In the genomic region with DNA sequence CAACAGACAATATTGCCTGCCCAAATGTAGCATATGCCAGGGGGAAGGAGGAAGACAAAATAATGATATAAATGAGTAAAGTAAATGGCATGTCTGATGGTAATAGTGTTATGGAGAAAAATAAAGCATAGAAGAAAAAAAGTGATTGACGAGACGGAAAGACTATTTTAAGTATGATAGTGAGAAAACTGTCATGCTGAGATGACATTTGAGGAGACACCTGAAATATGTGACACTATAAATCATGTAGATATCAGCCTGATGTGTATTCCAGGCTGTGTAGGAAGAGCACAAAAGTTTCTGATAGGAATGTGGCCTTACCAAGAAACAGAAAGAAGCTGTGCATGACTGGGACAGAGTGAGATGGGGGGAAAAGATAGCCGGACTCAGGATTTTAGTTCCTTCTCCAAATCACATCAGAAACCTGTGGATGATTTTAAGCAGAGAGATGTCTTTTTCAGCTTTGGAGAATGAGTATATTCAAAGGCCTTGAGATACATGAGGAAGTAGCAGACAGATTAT, we compare ENCODE assay signal across 28 cellular contexts.
A peak's percentile ranks its signal among the peaks of the same experiment; 100 is the strongest.
DNase-seq lines count a peak whose midpoint lies in the region; ATAC-seq and TF ChIP-seq lines count a peak whose summit lies in the region.
"Had no signal": no experiment of that assay in that cellular context is flagged by ENCODE, and none has a peak within 500 bp of the region (broad histone marks: within the 10 kb centered on the region; RNA-seq: fewer than 3 reads in every experiment).

No MANE protein-coding gene starts in this region.

- no peaks in the 10 kb centered on the region for H3K36me3 Mint-ChIP-seq in HFFc6 (ENCODE audit: low read depth)
- H3K36me3 Mint-ChIP-seq: activated naive CD4-positive, alpha-beta T cell treated with anti-CD3 and anti-CD28 coated beads, Interleukin-2, amount 50 U/mL, for 24 hours; CD8-positive, alpha-beta T cell; stimulated activated memory B cell treated with anti-CD40 and anti-IgM and Interleukin-4, amounts not matched to agents 10 μg/mL and 1 μg/mL and 100 μg/mL, for 72 hours had no signal

- 39 to 63% (median 48%) methylated on average over 3 of the region's 3 CpGs for whole genome bisulfite sequencing in heart left ventricle, 4 donors

- H3K4me3 Mint-ChIP-seq in HFFc6: peak overlapping the region; percentile 55
- H3K4me3 Mint-ChIP-seq: activated naive CD4-positive, alpha-beta T cell treated with anti-CD3 and anti-CD28 coated beads, Interleukin-2, amount 50 U/mL, for 24 hours; CD8-positive, alpha-beta T cell; nephron progenitor cell; stimulated activated memory B cell treated with anti-CD40 and anti-IgM and Interleukin-4, amounts not matched to agents 10 μg/mL and 1 μg/mL and 100 μg/mL, for 72 hours had no signal

- H3K4me1 Mint-ChIP-seq in HFFc6 (ENCODE audit: low read depth): peaks cover 52% of the 10 kb centered on the region
- H3K4me1 Mint-ChIP-seq: activated naive CD4-positive, alpha-beta T cell treated with anti-CD3 and anti-CD28 coated beads, Interleukin-2, amount 50 U/mL, for 24 hours; stimulated activated memory B cell treated with anti-CD40 and anti-IgM and Interleukin-4, amounts not matched to agents 10 μg/mL and 1 μg/mL and 100 μg/mL, for 72 hours had no signal

- no peaks in the 10 kb centered on the region for H3K9me3 Mint-ChIP-seq in HFFc6
- H3K9me3 Mint-ChIP-seq: CD8-positive, alpha-beta T cell; nephron progenitor cell; stimulated activated memory B cell treated with anti-CD40 and anti-IgM and Interleukin-4, amounts not matched to agents 10 μg/mL and 1 μg/mL and 100 μg/mL, for 72 hours had no signal

- TF ChIP-seq POLR2A in heart left ventricle (IDR thresholded peaks at IDR 0.05): no peak

- no peaks in the 10 kb centered on the region for H3K9me3 ChIP-seq in heart left ventricle
- H3K9me3 ChIP-seq: BE2C, transverse colon had no signal

- H3K4me3 ChIP-seq in astrocyte of the spinal cord (ENCODE audit: low read depth, low read length) (no peak overlapping the region), heart left ventricle (no peak overlapping the region)
- H3K4me3 ChIP-seq: cardiac muscle cell, coronary artery, transverse colon had no signal

- DNase-seq in HFFc6 (no peak), astrocyte of the spinal cord (ENCODE audit: low read depth, low spot score) (peak; percentile 25), kidney tubule cell (ENCODE audit: low spot score) (peak; percentile 29), renal cortical epithelial cell (ENCODE audit: low read depth) (peak; percentile 8), Right ventricle myocardium superior (no peak), heart left ventricle (no peak), NK-92 (lab: John Stamatoyannopoulos, UW; ENCODE audit: unreplicated experiment) (no peak)
- no peak for DNase-seq in activated T-cell treated with anti-CD3 and anti-CD28 coated beads, Interleukin-2, amount 50 U/mL, for 1 hour
- DNase-seq: activated CD4-positive, alpha-beta T cell treated with anti-CD3 and anti-CD28 coated beads for 48 hours; amygdala; BE2C; CD8-positive, alpha-beta T cell; effector CD8-positive, alpha-beta T cell; glutamatergic neuron; GOT3; left ventricle myocardium superior; NCI-H146; NCI-H2107; NCI-H748 treated with DMSO at 0.1 percent for 48 hours; nephron progenitor cell; right cardiac atrium; transverse colon; WERI-Rb-1 had no signal

- in situ Hi-C loops in astrocyte of the spinal cord (cut with HindIII; ENCODE audit: low sequenced_read_pairs): no loop called here

- TF ChIP-seq CTCF in HFFc6 (IDR thresholded peaks at IDR 0.05) (no peak), astrocyte of the spinal cord (IDR thresholded peaks at IDR 0.05; ENCODE audit: low read depth, low read length) (no peak), heart left ventricle (IDR thresholded peaks at IDR 0.05) (no peak)

- ATAC-seq in Right ventricle myocardium superior (ENCODE audit: poor library complexity) (no peak), heart left ventricle (no peak)
- ATAC-seq: CD8-positive, alpha-beta T cell; left ventricle myocardium superior; right cardiac atrium; stimulated activated memory B cell treated with anti-CD40 and anti-IgM and Interleukin-4, amounts not matched to agents 10 μg/mL and 1 μg/mL and 100 μg/mL, for 72 hours had no signal

- peaks cover 0 to 13% (median 0%) of the 10 kb centered on the region in 12 donors for H3K4me1 ChIP-seq in heart left ventricle
- H3K4me1 ChIP-seq: BE2C, transverse colon had no signal

- intact Hi-C loops in Right ventricle myocardium superior (cut with DNase I): no loop called here
- intact Hi-C loops in heart left ventricle (cut with DNase I): no loop called here

- H3K27me3 Mint-ChIP-seq in HFFc6 (ENCODE audit: insufficient read depth): no peaks in the 10 kb centered on the region
- H3K27me3 Mint-ChIP-seq: activated naive CD4-positive, alpha-beta T cell treated with anti-CD3 and anti-CD28 coated beads, Interleukin-2, amount 50 U/mL, for 24 hours; stimulated activated memory B cell treated with anti-CD40 and anti-IgM and Interleukin-4, amounts not matched to agents 10 μg/mL and 1 μg/mL and 100 μg/mL, for 72 hours had no signal

- H3K27me3 ChIP-seq in heart left ventricle: no peaks in the 10 kb centered on the region
- H3K27me3 ChIP-seq: BE2C, cardiac muscle cell, transverse colon had no signal

- H3K27ac ChIP-seq in heart left ventricle: no peak overlapping the region
- H3K27ac ChIP-seq: cardiac muscle cell, coronary artery, transverse colon, WERI-Rb-1 had no signal

- H3K36me3 ChIP-seq in heart left ventricle: no peaks in the 10 kb centered on the region
- H3K36me3 ChIP-seq: BE2C, cardiac muscle cell, transverse colon, WERI-Rb-1 had no signal

- H3K27ac Mint-ChIP-seq in HFFc6: peak overlapping the region; percentile 83
- H3K27ac Mint-ChIP-seq: activated naive CD4-positive, alpha-beta T cell treated with anti-CD3 and anti-CD28 coated beads, Interleukin-2, amount 50 U/mL, for 24 hours; activated T-helper 2 cell treated with anti-CD3 and anti-CD28 coated beads, Interferon-gamma antibody, Interleukin-2, Interleukin-4, amounts not matched to agents 10 μg/mL and 5 μg/mL and 100 μg/mL, durations not matched to agents 14 hours and 24 hours and 36 hours; CD8-positive, alpha-beta T cell; nephron progenitor cell; stimulated activated memory B cell treated with anti-CD40 and anti-IgM and Interleukin-4, amounts not matched to agents 10 μg/mL and 1 μg/mL and 100 μg/mL, for 72 hours had no signal

Comparison
In these comparisons a context has a peak if more than half of its experiments do, and no peak if none do; other contexts are left out.
1. DNase-seq: peak in astrocyte of the spinal cord (single experiment), kidney tubule cell (single experiment) and renal cortical epithelial cell (single experiment); none in HFFc6 (single experiment), Right ventricle myocardium superior (single experiment), heart left ventricle (0 of 5), activated T-cell treated with anti-CD3 and anti-CD28 coated beads, Interleukin-2, amount 50 U/mL, for 1 hour (single experiment) and NK-92 (single experiment).